ENCODE assay signal across 13 cellular contexts in the genomic region with DNA sequence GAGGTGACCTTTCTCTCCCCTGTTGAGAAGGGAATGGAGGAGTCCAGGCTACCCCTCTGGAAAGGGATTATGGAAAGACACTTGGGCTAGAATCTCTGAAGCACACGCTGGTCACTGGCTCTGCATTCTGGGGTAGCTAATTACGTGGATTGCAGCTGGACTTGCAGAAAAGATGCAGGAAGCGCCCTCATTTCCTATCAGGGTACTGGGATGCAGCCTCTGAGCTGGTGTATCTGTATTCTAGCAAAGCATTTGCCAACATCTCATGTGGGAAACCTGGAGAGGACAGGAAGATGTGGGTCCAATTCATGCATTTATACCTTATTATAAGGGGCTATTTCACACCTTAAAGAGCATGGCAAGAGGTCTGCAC. TPM values are rescaled to one million over a fixed set of nuclear protein-coding genes. Genes with fewer than 3 reads are reported as not detected.
A peak's percentile ranks its signal among the peaks of the same experiment; 100 is the strongest.
DNase-seq lines count a peak whose midpoint lies in the region; ATAC-seq, FAIRE-seq and TF ChIP-seq lines count a peak whose summit lies in the region.
"Had no signal": no experiment of that assay in that cellular context is flagged by ENCODE, and none has a peak within 500 bp of the region (broad histone marks: within the 10 kb centered on the region; RNA-seq: fewer than 3 reads in every experiment).

No MANE protein-coding gene starts in this region.

- H4K20me1 ChIP-seq in endothelial cell of umbilical vein (replicated peaks; ENCODE audit: control insufficient read depth, extremely low read depth, insufficient read depth, low read length): no peaks in the 10 kb centered on the region

- no peaks in the 10 kb centered on the region for H3K27me3 Mint-ChIP-seq in activated T-cell treated with anti-CD3 and anti-CD28 coated beads, Interleukin-2, amount 50 U/mL, for 72 hours (ENCODE audit: low read depth)
- H3K27me3 Mint-ChIP-seq in activated CD4-positive, alpha-beta memory T cell treated with anti-CD3 and anti-CD28 coated beads, Interleukin-2, amount 10 ng/mL, durations not matched to agents 7 days and 5 days: no peaks in the 10 kb centered on the region
- H3K27me3 Mint-ChIP-seq in type B pancreatic cell: no peaks in the 10 kb centered on the region

- H3K4me2 ChIP-seq in endothelial cell of umbilical vein (ENCODE audit: insufficient read depth, low read length): no peak overlapping the region

- CTCF ChIA-PET in activated CD4-positive, alpha-beta memory T cell treated with anti-CD3 and anti-CD28 coated beads, Interleukin-2, amount 10 ng/mL, durations not matched to agents 7 days and 5 days (lab: Charles Lee): interaction anchor here (1.1 to 14.5 kb wide), 3 partner anchors 32 to 53 kb away, joined by 3 to 425 read pairs (median 13); no protein-coding TSS in a partner anchor
- CTCF ChIA-PET in endothelial cell of umbilical vein (lab: Charles Lee): interaction anchor here (0.5 to 10.7 kb wide), 5 partner anchors 26 to 516 kb away, joined by 3 to 860 read pairs (median 4); a partner anchor contains a TSS

- H3K27ac ChIP-seq in endothelial cell of umbilical vein (ENCODE audit: insufficient read depth, low read depth, low read length): no peak overlapping the region
- H3K27ac ChIP-seq: brain microvascular endothelial cell had no signal

- TF ChIP-seq POLR2A in endothelial cell of umbilical vein (IDR thresholded peaks at IDR 0.05; ENCODE audit: low read depth, low read length): no peak

- no peak for ATAC-seq in activated T-cell treated with anti-CD3 and anti-CD28 coated beads, Interleukin-2, amount 50 U/mL, for 72 hours (replicated peaks in 1 of 2)
- ATAC-seq: left ventricle myocardium superior, WTC11 had no signal

- peaks cover 8 to 27% of the 10 kb centered on the region in 2 donors for H3K36me3 Mint-ChIP-seq in activated T-cell treated with anti-CD3 and anti-CD28 coated beads, Interleukin-2, amount 50 U/mL, for 72 hours (ENCODE audit: insufficient read depth in 2 of 2)
- peaks cover 73% of the 10 kb centered on the region for H3K36me3 Mint-ChIP-seq in activated CD4-positive, alpha-beta memory T cell treated with anti-CD3 and anti-CD28 coated beads, Interleukin-2, amount 10 ng/mL, durations not matched to agents 7 days and 5 days (ENCODE audit: low read depth)
- H3K36me3 Mint-ChIP-seq in type B pancreatic cell: no peaks in the 10 kb centered on the region
- H3K36me3 Mint-ChIP-seq: WTC11 had no signal

- peaks cover 9% of the 10 kb centered on the region for H3K4me1 ChIP-seq in endothelial cell of umbilical vein (ENCODE audit: control insufficient read depth, extremely low read depth, insufficient read depth, low read length)

- POLR2A ChIA-PET in activated CD4-positive, alpha-beta memory T cell treated with anti-CD3 and anti-CD28 coated beads, Interleukin-2, amount 10 ng/mL, durations not matched to agents 7 days and 5 days (lab: Charles Lee): interaction anchor here (1.0 to 5.8 kb wide), 8 partner anchors 12 to 51 kb away, joined by 3 to 63 read pairs (median 20); a partner anchor contains a TSS
- POLR2A ChIA-PET in endothelial cell of umbilical vein (lab: Charles Lee): interaction anchor here (1.1 kb wide), 1 partner anchor 45 kb away, joined by 3 read pairs; no protein-coding TSS in a partner anchor

- no TSS peak for BruUV-seq in endothelial cell of umbilical vein (replicated peaks; lab: Mats Ljungman, UMichigan)

- H3K27me3 ChIP-seq in endothelial cell of umbilical vein (ENCODE audit: control insufficient read depth in 2 of 2, insufficient read depth in 2 of 2, low read length in 2 of 2): no peaks in the 10 kb centered on the region
- H3K27me3 ChIP-seq: brain microvascular endothelial cell had no signal

- no peaks in the 10 kb centered on the region for H3K79me2 ChIP-seq in endothelial cell of umbilical vein (ENCODE audit: control insufficient read depth, insufficient read depth, low read length)

- H3K9me1 ChIP-seq in endothelial cell of umbilical vein (replicated peaks; ENCODE audit: control insufficient read depth, extremely low read depth, insufficient read depth, low read length): no peaks in the 10 kb centered on the region

- FAIRE-seq in endothelial cell of umbilical vein (lab: Jason Lieb, UNC): no peak

- H3K4me3 ChIP-seq in endothelial cell of umbilical vein (replicated peaks in 1 of 3; ENCODE audit: insufficient read depth in 1 of 3, low read depth in 1 of 3, low read length in 3 of 3): no peak overlapping the region

- H3K4me3 Mint-ChIP-seq in activated T-cell treated with anti-CD3 and anti-CD28 coated beads, Interleukin-2, amount 50 U/mL, for 72 hours: peak overlapping the region in 1 of 2 donors; percentile 40
- H3K4me3 Mint-ChIP-seq in activated CD4-positive, alpha-beta memory T cell treated with anti-CD3 and anti-CD28 coated beads, Interleukin-2, amount 10 ng/mL, durations not matched to agents 7 days and 5 days: no peak overlapping the region
- H3K4me3 Mint-ChIP-seq in type B pancreatic cell: no peak overlapping the region
- H3K4me3 Mint-ChIP-seq: WTC11 had no signal

- no peak overlapping the region for H3K9ac ChIP-seq in endothelial cell of umbilical vein (replicated peaks; ENCODE audit: extremely low read depth, insufficient read depth, low read length)

- no peak for TF ChIP-seq CTCF in endothelial cell of umbilical vein (IDR thresholded peaks at IDR 0.05; ENCODE audit: extremely low read depth in 1 of 2, insufficient read depth in 1 of 2, low read depth in 1 of 2, low read length in 2 of 2)
- TF ChIP-seq CTCF in type B pancreatic cell (conservative IDR thresholded peaks at IDR 0.05): no peak

- no peaks in the 10 kb centered on the region for H3K9me3 ChIP-seq in endothelial cell of umbilical vein (replicated peaks; ENCODE audit: control insufficient read depth, insufficient read depth, low read length)

- H3K27ac Mint-ChIP-seq in activated T-cell treated with anti-CD3 and anti-CD28 coated beads, Interleukin-2, amount 50 U/mL, for 72 hours: peak overlapping the region; percentile 40
- H3K27ac Mint-ChIP-seq in activated CD4-positive, alpha-beta memory T cell treated with anti-CD3 and anti-CD28 coated beads, Interleukin-2, amount 10 ng/mL, durations not matched to agents 7 days and 5 days: peak overlapping the region; percentile 83
- H3K27ac Mint-ChIP-seq in type B pancreatic cell: peak overlapping the region; percentile 6
- H3K27ac Mint-ChIP-seq: WTC11 had no signal

- no peaks in the 10 kb centered on the region for H3K9me3 Mint-ChIP-seq in activated T-cell treated with anti-CD3 and anti-CD28 coated beads, Interleukin-2, amount 50 U/mL, for 72 hours
- H3K9me3 Mint-ChIP-seq in activated CD4-positive, alpha-beta memory T cell treated with anti-CD3 and anti-CD28 coated beads, Interleukin-2, amount 10 ng/mL, durations not matched to agents 7 days and 5 days: no peaks in the 10 kb centered on the region
- no peaks in the 10 kb centered on the region for H3K9me3 Mint-ChIP-seq in type B pancreatic cell
- H3K9me3 Mint-ChIP-seq: WTC11 had no signal

- no peaks in the 10 kb centered on the region for H3K36me3 ChIP-seq in endothelial cell of umbilical vein (ENCODE audit: control insufficient read depth in 2 of 2, extremely low read depth in 1 of 2, insufficient read depth in 2 of 2, low read length in 2 of 2)

- DNase-seq in activated T-cell treated with anti-CD3 and anti-CD28 coated beads, Interleukin-2, amount 50 U/mL, for 72 hours: no peak
- DNase-seq in activated T-cell treated with anti-CD3 and anti-CD28 coated beads, Interleukin-2, amount 50 U/mL, for 1 hour: no peak
- DNase-seq in activated CD4-positive, alpha-beta memory T cell treated with anti-CD3 and anti-CD28 coated beads, Interleukin-2, amount 10 ng/mL, durations not matched to agents 7 days and 5 days: no peak
- DNase-seq in endothelial cell of umbilical vein (ENCODE audit: low read depth, low spot score) (peak; percentile 24), type B pancreatic cell (ENCODE audit: extremely low spot score, unreplicated experiment) (no peak), NCI-H146 treated with DMSO at 0.1 percent for 48 hours (lab: John Stamatoyannopoulos, UW; ENCODE audit: unreplicated experiment) (no peak), T1000 (lab: John Stamatoyannopoulos, UW) (no peak), ecto neural progenitor cell (ENCODE audit: low spot score) (no peak)
- DNase-seq: brain microvascular endothelial cell, GOT3, left ventricle myocardium superior, NCI-H2227 treated with DMSO at 0.1 percent for 48 hours had no signal

- peaks cover 91% of the 10 kb centered on the region for H3K4me1 Mint-ChIP-seq in activated T-cell treated with anti-CD3 and anti-CD28 coated beads, Interleukin-2, amount 50 U/mL, for 72 hours (ENCODE audit: low read depth)
- peaks cover 84% of the 10 kb centered on the region for H3K4me1 Mint-ChIP-seq in activated CD4-positive, alpha-beta memory T cell treated with anti-CD3 and anti-CD28 coated beads, Interleukin-2, amount 10 ng/mL, durations not matched to agents 7 days and 5 days
- H3K4me1 Mint-ChIP-seq in type B pancreatic cell (ENCODE audit: unreplicated experiment): peaks cover 19% of the 10 kb centered on the region

- dilution Hi-C loops in endothelial cell of umbilical vein (cut with MboI; ENCODE audit: extremely low pct_ligation_motif_present, low sequenced_read_pairs): no loop called here

- H2AFZ ChIP-seq in endothelial cell of umbilical vein (ENCODE audit: low read depth, low read length): no peak overlapping the region

- intact Hi-C loops in endothelial cell of umbilical vein (cut with micrococcal nuclease): loop anchor here (2.0 to 10.0 kb wide), 2 partner anchors 41 to 495 kb away; no protein-coding TSS in a partner anchor

TF ChIP-seq in endothelial cell of umbilical vein, 7 proteins besides CTCF, POLR2A, EP300 and RAD21 (continues in another document):
- TF ChIP-seq JUN (IDR thresholded peaks at IDR 0.05; ENCODE audit: borderline replicate concordance, insufficient read depth, insufficient read length, low read depth): no peak
- TF ChIP-seq, protein P1, sequence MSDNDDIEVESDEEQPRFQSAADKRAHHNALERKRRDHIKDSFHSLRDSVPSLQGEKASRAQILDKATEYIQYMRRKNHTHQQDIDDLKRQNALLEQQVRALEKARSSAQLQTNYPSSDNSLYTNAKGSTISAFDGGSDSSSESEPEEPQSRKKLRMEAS (IDR thresholded peaks at IDR 0.05; ENCODE audit: insufficient read depth, insufficient read length): no peak

RNA-seq across cellular contexts. Expression of a gene that starts 44.3 kb away (rescaled TPM):
- total RNA-seq in activated T-cell treated with anti-CD3 and anti-CD28 coated beads, Interleukin-2, amount 50 U/mL, for 72 hours: 100 to 1,000 TPM; 364 to 421 TPM
- total RNA-seq in activated CD4-positive, alpha-beta memory T cell treated with anti-CD3 and anti-CD28 coated beads, Interleukin-2, amount 10 ng/mL, durations not matched to agents 7 days and 5 days: 100 to 1,000 TPM; 193 to 208 TPM
- total RNA-seq in endothelial cell of umbilical vein: 24.9 and 25.2 TPM in 2 replicates
- 14.9 and 17.9 TPM in 2 replicates for polyA plus RNA-seq in endothelial cell of umbilical vein
- 21.1 and 23.3 TPM in 2 replicates for polyA plus RNA-seq in endothelial cell of umbilical vein (2011; cell fraction: cytosol; rRNA removed)
- 6.7 and 8.7 TPM in 2 replicates for polyA plus RNA-seq in endothelial cell of umbilical vein (2011; cell fraction: nucleus; rRNA removed)
- polyA plus RNA-seq in endothelial cell of umbilical vein (2012): 18.3 and 18.6 TPM in 2 replicates
- 19.7 and 20.5 TPM in 2 replicates for polyA minus RNA-seq in endothelial cell of umbilical vein
- 9.4 TPM for polyA minus RNA-seq in endothelial cell of umbilical vein (2011; cell fraction: cytosol; rRNA and poly(A)+ RNA removed)
- polyA minus RNA-seq in endothelial cell of umbilical vein (2011; cell fraction: nucleus; rRNA and poly(A)+ RNA removed): 3.1 and 4.8 TPM in 2 replicates
- 80.3 and 82.1 TPM in 2 replicates for total RNA-seq in type B pancreatic cell (ENCODE audit: low replicate concordance)

Comparison
In these comparisons a context has a peak if more than half of its experiments do, and no peak if none do; other contexts are left out.
1. H3K27ac Mint-ChIP-seq: peak in every context shown above with its lines; median percentile 83 in activated CD4-positive, alpha-beta memory T cell treated with anti-CD3 and anti-CD28 coated beads, Interleukin-2, amount 10 ng/mL, durations not matched to agents 7 days and 5 days; 40 in activated T-cell treated with anti-CD3 and anti-CD28 coated beads, Interleukin-2, amount 50 U/mL, for 72 hours; 6 in type B pancreatic cell.